In the genomic region with DNA sequence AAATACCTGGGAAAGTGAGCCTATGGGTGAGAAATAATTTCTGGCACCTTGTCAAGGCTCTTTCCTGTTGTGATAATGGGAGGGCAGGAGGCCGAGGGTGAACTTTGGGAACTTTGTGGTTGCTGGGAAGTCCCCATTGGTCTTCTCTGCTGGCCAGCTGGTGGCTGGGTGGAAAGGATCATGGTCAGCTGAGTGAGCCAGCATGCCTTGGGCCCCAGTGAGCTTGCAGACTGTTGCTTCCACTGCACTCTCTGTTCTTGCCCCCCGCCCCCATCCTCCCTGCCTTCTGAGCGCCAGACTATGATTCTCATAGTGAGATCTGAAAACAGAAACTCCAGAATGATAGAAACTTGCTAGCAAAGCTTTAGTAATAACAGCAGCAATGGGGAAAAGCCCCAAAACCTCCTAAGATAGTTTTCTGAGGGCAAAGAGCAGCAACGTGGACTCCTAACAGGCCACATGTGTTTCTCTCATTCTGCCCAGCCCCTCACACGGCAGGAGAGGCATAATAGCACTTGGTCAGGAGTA, we compare ENCODE assay signal across 11 cellular contexts.
A peak's percentile ranks its signal among the peaks of the same experiment; 100 is the strongest.
DNase-seq lines count a peak whose midpoint lies in the region; ATAC-seq and TF ChIP-seq lines count a peak whose summit lies in the region.
"Had no signal": no experiment of that assay in that cellular context is flagged by ENCODE, and none has a peak within 500 bp of the region (broad histone marks: within the 10 kb centered on the region; RNA-seq: fewer than 3 reads in every experiment).

No MANE protein-coding gene starts in this region.

- H3K9me3 ChIP-seq in SK-N-SH: no peaks in the 10 kb centered on the region
- H3K9me3 ChIP-seq: Caco-2 had no signal

- H3K4me1 ChIP-seq in SK-N-SH (ENCODE audit: control insufficient read depth in 1 of 2, insufficient read depth in 2 of 2, low read depth in 1 of 2, low read length in 1 of 2): no peaks in the 10 kb centered on the region
- H3K4me1 ChIP-seq: Caco-2 had no signal

- peaks cover 0 to 5% of the 10 kb centered on the region in 2 donors for H3K36me3 Mint-ChIP-seq in activated naive CD4-positive, alpha-beta T cell treated with anti-CD3 and anti-CD28 coated beads, Interleukin-2, amount 50 U/mL, for 72 hours
- H3K36me3 Mint-ChIP-seq: IgD-negative memory B cell had no signal

- no peaks in the 10 kb centered on the region for H3K9me2 ChIP-seq in SK-N-SH

- H2AFZ ChIP-seq in SK-N-SH (ENCODE audit: low read depth): no peak overlapping the region

- no peaks in the 10 kb centered on the region for H3K27me3 ChIP-seq in SK-N-SH (ENCODE audit: insufficient read depth)

- no peak overlapping the region for H3K4me2 ChIP-seq in SK-N-SH

- TF ChIP-seq CTCF in GM12865 (IDR thresholded peaks at IDR 0.05; ENCODE audit: insufficient read depth, low read depth, low read length, missing control alignments): no peak
- no peak for TF ChIP-seq CTCF in SK-N-SH (IDR thresholded peaks at IDR 0.05)

- WGBS in SK-N-SH (ENCODE audit: low lambda C conversion rate): 4% methylated on average over 5 of the region's 5 CpGs

- POLR2A ChIA-PET in SK-N-SH (lab: Yijun Ruan, JAX): no interaction called here

- no peaks in the 10 kb centered on the region for H3K36me3 ChIP-seq in SK-N-SH (replicated peaks in 1 of 2; ENCODE audit: control insufficient read depth in 1 of 2, insufficient read depth in 2 of 2, low read length in 1 of 2)

- CTCF ChIA-PET in SK-N-SH (lab: Yijun Ruan, JAX): no interaction called here

- no peak for TF ChIP-seq RAD21 in SK-N-SH (IDR thresholded peaks at IDR 0.05; ENCODE audit: low read length)

- H3K27ac Mint-ChIP-seq in activated naive CD4-positive, alpha-beta T cell treated with anti-CD3 and anti-CD28 coated beads, Interleukin-2, amount 50 U/mL, for 72 hours: peak overlapping the region in 1 of 2 donors; percentile 88
- H3K27ac Mint-ChIP-seq: IgD-negative memory B cell had no signal

- H4K20me1 ChIP-seq in SK-N-SH (ENCODE audit: insufficient read depth): no peaks in the 10 kb centered on the region

- no peak overlapping the region for H3K9ac ChIP-seq in SK-N-SH

- H3K4me3 ChIP-seq in GM12865 (ENCODE audit: low read depth, low read length) (peak overlapping the region; percentile 58), SK-N-SH (ENCODE audit: low read depth in 2 of 2, low read length in 1 of 2) (no peak overlapping the region)

- no peaks in the 10 kb centered on the region for H3K9me3 Mint-ChIP-seq in activated naive CD4-positive, alpha-beta T cell treated with anti-CD3 and anti-CD28 coated beads, Interleukin-2, amount 50 U/mL, for 72 hours
- H3K9me3 Mint-ChIP-seq: IgD-negative memory B cell had no signal

- no peak for TF ChIP-seq POLR2A in erythroblast (IDR thresholded peaks at IDR 0.05; ENCODE audit: low read length)

- H3K27ac ChIP-seq in SK-N-SH (ENCODE audit: low read depth in 2 of 2, low read length in 1 of 2): no peak overlapping the region

- H3F3A ChIP-seq in SK-N-SH (replicated peaks; ENCODE audit: insufficient read depth): no peaks in the 10 kb centered on the region

- H3K79me2 ChIP-seq in SK-N-SH (ENCODE audit: insufficient read depth): no peaks in the 10 kb centered on the region

- ATAC-seq in GM19452 (IDR thresholded peaks at IDR 0.05; ENCODE audit: unreplicated experiment) (peak; percentile 59), HG03135 (IDR thresholded peaks at IDR 0.05; ENCODE audit: unreplicated experiment) (peak; percentile 64)
- ATAC-seq in activated naive CD4-positive, alpha-beta T cell treated with anti-CD3 and anti-CD28 coated beads, Interleukin-2, amount 50 U/mL, for 72 hours: peak; percentile 70 to 71
- ATAC-seq: Right ventricle myocardium inferior had no signal

- peak; percentile 98 for DNase-seq in GM12865 (ENCODE audit: low read depth)
- peak; percentile 70 to 74 for DNase-seq in activated naive CD4-positive, alpha-beta T cell treated with anti-CD3 and anti-CD28 coated beads, Interleukin-2, amount 50 U/mL, for 72 hours (ENCODE audit: low spot score in 2 of 2)
- no peak for DNase-seq in erythroblast (lab: John Stamatoyannopoulos, UW)
- no peak for DNase-seq in NCI-H2171 treated with DMSO at 0.1 percent for 48 hours (lab: John Stamatoyannopoulos, UW)
- DNase-seq in amygdala (lab: John Stamatoyannopoulos, UW): no peak
- no peak for DNase-seq in SK-N-SH
- DNase-seq: Caco-2 had no signal

- TF ChIP-seq EP300 in SK-N-SH (IDR thresholded peaks at IDR 0.05; ENCODE audit: borderline replicate concordance in 1 of 2, low read depth in 1 of 2, low read length in 1 of 2): no peak

TF ChIP-seq in SK-N-SH, 30 proteins besides CTCF, POLR2A, EP300 and RAD21:
- TF ChIP-seq FOXM1 (IDR thresholded peaks at IDR 0.05; ENCODE audit: low read depth) (no peak), SIN3A (IDR thresholded peaks at IDR 0.05; ENCODE audit: borderline replicate concordance, low read depth, low read length) (no peak), NFIC (IDR thresholded peaks at IDR 0.05; ENCODE audit: borderline replicate concordance) (no peak), MEF2A (IDR thresholded peaks at IDR 0.05; ENCODE audit: borderline replicate concordance, low read depth) (no peak), CHD2 (IDR thresholded peaks at IDR 0.05; ENCODE audit: low read length, partially characterized antibody) (no peak)
- TF ChIP-seq, protein P1, sequence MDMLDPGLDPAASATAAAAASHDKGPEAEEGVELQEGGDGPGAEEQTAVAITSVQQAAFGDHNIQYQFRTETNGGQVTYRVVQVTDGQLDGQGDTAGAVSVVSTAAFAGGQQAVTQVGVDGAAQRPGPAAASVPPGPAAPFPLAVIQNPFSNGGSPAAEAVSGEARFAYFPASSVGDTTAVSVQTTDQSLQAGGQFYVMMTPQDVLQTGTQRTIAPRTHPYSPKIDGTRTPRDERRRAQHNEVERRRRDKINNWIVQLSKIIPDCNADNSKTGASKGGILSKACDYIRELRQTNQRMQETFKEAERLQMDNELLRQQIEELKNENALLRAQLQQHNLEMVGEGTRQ (IDR thresholded peaks at IDR 0.05; ENCODE audit: borderline replicate concordance, low read depth, low read length): no peak
- TF ChIP-seq, protein P2, sequence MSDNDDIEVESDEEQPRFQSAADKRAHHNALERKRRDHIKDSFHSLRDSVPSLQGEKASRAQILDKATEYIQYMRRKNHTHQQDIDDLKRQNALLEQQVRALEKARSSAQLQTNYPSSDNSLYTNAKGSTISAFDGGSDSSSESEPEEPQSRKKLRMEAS (IDR thresholded peaks at IDR 0.05; ENCODE audit: low read depth): no peak

Comparison
In these comparisons a context has a peak if more than half of its experiments do, and no peak if none do; other contexts are left out.
1. DNase-seq: peak in GM12865 (single experiment) and activated naive CD4-positive, alpha-beta T cell treated with anti-CD3 and anti-CD28 coated beads, Interleukin-2, amount 50 U/mL, for 72 hours (2 of 2); none in erythroblast (0 of 2), NCI-H2171 treated with DMSO at 0.1 percent for 48 hours (single experiment), amygdala (0 of 56) and SK-N-SH (single experiment).
2. Peak in every context shown above with its lines, with median percentiles within 50 percentile points of each other: ATAC-seq.